Comparison of ENCODE assay signal across 19 cellular contexts in the genomic region with DNA sequence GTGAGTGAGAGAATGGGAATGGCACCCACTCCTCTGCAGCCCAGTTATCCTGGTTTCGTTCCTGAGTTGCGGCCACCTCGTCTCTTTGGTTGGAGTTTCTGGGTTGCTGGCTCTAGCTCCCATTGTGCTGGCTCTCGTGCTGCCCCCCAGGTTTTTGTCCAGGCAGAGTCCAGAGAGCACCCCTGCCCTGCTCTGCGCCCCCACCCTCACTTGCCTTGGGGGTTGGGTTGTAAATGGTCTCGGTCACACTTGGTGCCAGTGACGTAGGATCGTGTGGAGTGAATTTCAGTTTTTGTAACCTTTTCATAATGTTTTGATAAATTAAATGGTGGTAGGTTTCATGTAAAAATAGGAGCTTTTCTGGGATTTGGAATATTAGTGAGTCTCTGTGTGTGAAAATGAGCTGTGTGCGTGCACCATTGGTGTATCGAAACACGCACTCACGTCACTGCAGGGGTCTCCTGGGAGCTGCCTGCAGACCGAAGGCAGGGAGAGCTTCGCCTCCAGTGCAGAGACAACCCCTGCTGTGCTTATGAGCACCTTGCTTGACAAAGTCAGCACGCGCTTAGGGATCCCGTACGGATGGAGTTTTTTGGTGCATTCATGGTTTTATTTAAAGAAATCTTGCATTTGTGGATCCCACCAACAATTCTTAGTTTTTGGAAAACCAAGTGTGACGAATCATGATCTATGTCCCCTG. TPM values are rescaled to one million over a fixed set of nuclear protein-coding genes. Genes with fewer than 3 reads are reported as not detected.
DNase-seq lines count a peak whose midpoint lies in the region; ATAC-seq and TF ChIP-seq lines count a peak whose summit lies in the region.
"Had no signal": no experiment of that assay in that cellular context is flagged by ENCODE, and none has a peak within 500 bp of the region (broad histone marks: within the 10 kb centered on the region; RNA-seq: fewer than 3 reads in every experiment).

No MANE protein-coding gene starts in this region.

- H3K4me3 Mint-ChIP-seq in T-helper 17 cell, result peak overlapping the region; percentile 5
- H3K4me3 Mint-ChIP-seq: HFFc6 had no signal

- peaks cover 17% of the 10 kb centered on the region for H3K4me1 Mint-ChIP-seq in T-helper 17 cell

- peak overlapping the region; percentile 57 for H3K27ac ChIP-seq in cardiac muscle cell
- peak overlapping the region; percentile 11 to 71 (median 68) for H3K27ac ChIP-seq in esophagus muscularis mucosa (replicated peaks in 1 of 4)
- H3K27ac ChIP-seq in smooth muscle cell (ENCODE audit: low read depth), result peak overlapping the region; percentile 99

- TF ChIP-seq EP300 in esophagus muscularis mucosa (IDR thresholded peaks at IDR 0.05), result no peak

- WGBS in esophagus muscularis mucosa, result 95% methylated on average over 17 of the region's 19 CpGs
- WGBS in smooth muscle cell (ENCODE audit: low lambda C conversion rate), result 96% methylated on average over 19 of the region's 19 CpGs

- peak overlapping the region; percentile 9 for H3K9ac ChIP-seq in smooth muscle cell (ENCODE audit: low read depth)
- H3K9ac ChIP-seq: GM23248 had no signal

- no peaks in the 10 kb centered on the region for H3K27me3 Mint-ChIP-seq in T-helper 17 cell

- TF ChIP-seq POLR2A in esophagus muscularis mucosa (IDR thresholded peaks at IDR 0.05; ENCODE audit: low read depth), result no peak

- H3K4me2 ChIP-seq in smooth muscle cell, result peak overlapping the region; percentile 60

- H3K79me2 ChIP-seq in smooth muscle cell (ENCODE audit: low read depth), result peaks cover 52% of the 10 kb centered on the region

- H3K4me3 ChIP-seq in cardiac muscle cell (no peak overlapping the region), esophagus muscularis mucosa (no peak overlapping the region), smooth muscle cell (no peak overlapping the region)
- H3K4me3 ChIP-seq: GM23248 had no signal

- H4K20me1 ChIP-seq in smooth muscle cell (ENCODE audit: low read depth), result no peaks in the 10 kb centered on the region

- in situ Hi-C loops in GM13977 (cut with MboI; ENCODE audit: low pct_unique_long_range_greater_than_20kb, low sequenced_read_pairs, unreplicated experiment), result no loop called here

- TF ChIP-seq CTCF in cardiac muscle cell (IDR thresholded peaks at IDR 0.05; ENCODE audit: low read depth, low read length) (no peak), esophagus muscularis mucosa (IDR thresholded peaks at IDR 0.05) (no peak), smooth muscle cell (IDR thresholded peaks at IDR 0.05; ENCODE audit: borderline replicate concordance, insufficient read depth, poor library complexity, severe bottlenecking) (no peak), GM13977 (IDR thresholded peaks at IDR 0.05; ENCODE audit: extremely low read depth, insufficient read depth, missing control alignments) (no peak)

- peaks cover 25% of the 10 kb centered on the region for H3F3A ChIP-seq in smooth muscle cell (ENCODE audit: low read depth)

- peaks cover 22% of the 10 kb centered on the region for H3K4me1 ChIP-seq in cardiac muscle cell (ENCODE audit: low read depth)
- peaks cover 33 to 76% (median 71%) of the 10 kb centered on the region in 4 donors for H3K4me1 ChIP-seq in esophagus muscularis mucosa
- peaks cover 8% of the 10 kb centered on the region for H3K4me1 ChIP-seq in smooth muscle cell (ENCODE audit: low read depth)

- intact Hi-C loops in left ventricle myocardium superior (cut with micrococcal nuclease) (no loop called here), esophagus muscularis mucosa (cut with DNase I) (loop anchor here (5.0 kb wide), 1 partner anchor 33 kb away; a partner anchor contains a TSS)

- DNase-seq in cardiac muscle cell (ENCODE audit: low read depth in 1 of 2, low spot score in 1 of 2) (no peak), left ventricle myocardium superior (no peak), T-helper 17 cell (no peak), esophagus muscularis mucosa (ENCODE audit: extremely low spot score) (no peak), smooth muscle cell (lab: John Stamatoyannopoulos, UW; ENCODE audit: unreplicated experiment) (no peak), GM13977 (ENCODE audit: low spot score) (no peak)
- DNase-seq: DMS79, GM23248, HFFc6, Karpas-422, MM.1S, NCI-H1105, NCI-H187, NCI-H2171, NCI-H774, SHP77 had no signal

- H3K36me3 Mint-ChIP-seq in T-helper 17 cell (ENCODE audit: low read depth), result peaks cover 10% of the 10 kb centered on the region

- no peak for ATAC-seq in left ventricle myocardium superior
- ATAC-seq in T-helper 17 cell, result no peak
- ATAC-seq in HG02642 (IDR thresholded peaks at IDR 0.05; ENCODE audit: poor library complexity, unreplicated experiment), result no peak
- no peak for ATAC-seq in HG03097 (IDR thresholded peaks at IDR 0.05; ENCODE audit: low FRiP score, unreplicated experiment)
- ATAC-seq: HepG2 had no signal

- H2AFZ ChIP-seq in smooth muscle cell (ENCODE audit: low read depth), result no peak overlapping the region
- H2AFZ ChIP-seq: GM23248 had no signal

- H3K9me3 ChIP-seq in cardiac muscle cell (ENCODE audit: low read depth), result no peaks in the 10 kb centered on the region
- H3K9me3 ChIP-seq in T-helper 17 cell (ENCODE audit: control insufficient read depth, low read length, poor library complexity, severe bottlenecking), result no peaks in the 10 kb centered on the region
- no peaks in the 10 kb centered on the region for H3K9me3 ChIP-seq in esophagus muscularis mucosa
- no peaks in the 10 kb centered on the region for H3K9me3 ChIP-seq in smooth muscle cell (replicated peaks; ENCODE audit: low read depth)

- H3K27ac Mint-ChIP-seq in T-helper 17 cell, result no peak overlapping the region

- H3K36me3 ChIP-seq in cardiac muscle cell, result peaks cover 40% of the 10 kb centered on the region
- H3K36me3 ChIP-seq in esophagus muscularis mucosa, result peaks cover 3 to 51% (median 29%) of the 10 kb centered on the region in 4 donors
- H3K36me3 ChIP-seq in smooth muscle cell (ENCODE audit: low read depth), result peaks cover 10% of the 10 kb centered on the region

- H3K27me3 ChIP-seq in cardiac muscle cell (no peaks in the 10 kb centered on the region), esophagus muscularis mucosa (no peaks in the 10 kb centered on the region), smooth muscle cell (ENCODE audit: low read depth) (no peaks in the 10 kb centered on the region)

RNA-seq across cellular contexts. Expression of a gene that starts 32.9 kb away (rescaled TPM):
- total RNA-seq in cardiac muscle cell (639 and 805 TPM in 2 replicates), left ventricle myocardium superior (178 TPM), T-helper 17 cell (100 to 1,000 TPM in 1 of 2 donors, 10 to 100 TPM in 1; 76.9 to 106 TPM), esophagus muscularis mucosa (100 to 1,000 TPM in 3 of 4 donors, 10 to 100 TPM in 1; 90.8 to 255 (median 112) TPM), smooth muscle cell (178 and 183 TPM in 2 replicates)
- polyA plus RNA-seq in cardiac muscle cell (677 and 781 TPM in 2 replicates), smooth muscle cell (203 and 251 TPM in 2 replicates)
